Comparison of ENCODE assay signal across 1 cellular context in the genomic region with DNA sequence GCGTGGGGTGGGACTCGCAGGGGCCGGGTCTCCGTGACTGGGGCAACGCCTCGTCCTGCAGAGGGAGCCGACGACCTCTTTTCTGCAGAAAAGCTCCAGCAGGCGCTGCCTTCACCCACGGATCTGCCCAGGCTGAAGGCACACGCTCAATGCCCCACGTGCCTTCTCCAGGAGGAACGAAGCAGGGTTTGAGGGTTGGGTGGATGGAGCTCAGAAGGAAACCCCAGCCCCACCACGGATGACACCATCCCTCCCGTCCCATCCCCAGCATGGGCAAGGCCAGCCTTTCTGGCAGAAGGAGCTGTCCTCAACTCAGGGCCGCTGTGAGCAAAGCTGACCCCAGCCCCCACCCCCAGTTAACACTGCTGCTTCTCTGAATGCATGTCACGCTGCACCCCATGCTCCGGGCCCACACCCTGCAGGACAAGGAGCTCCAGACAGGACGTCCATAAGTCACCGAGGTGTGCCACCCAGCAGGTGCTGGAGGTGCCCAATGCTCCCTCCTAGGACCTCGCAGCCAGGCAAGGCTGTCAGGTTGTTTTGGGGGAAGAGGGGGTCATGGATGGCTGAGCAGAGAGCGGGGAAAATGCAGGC.
TF ChIP-seq lines count a peak whose summit lies in the region.

No MANE protein-coding gene starts in this region.

TF ChIP-seq in HepG2, 621 proteins besides CTCF, POLR2A, EP300 and RAD21:
- TF ChIP-seq ZNF367 (CRISPR knock-in tag; IDR thresholded peaks at IDR 0.05; ENCODE audit: borderline replicate concordance), result no peak
- TF ChIP-seq, protein P1, sequence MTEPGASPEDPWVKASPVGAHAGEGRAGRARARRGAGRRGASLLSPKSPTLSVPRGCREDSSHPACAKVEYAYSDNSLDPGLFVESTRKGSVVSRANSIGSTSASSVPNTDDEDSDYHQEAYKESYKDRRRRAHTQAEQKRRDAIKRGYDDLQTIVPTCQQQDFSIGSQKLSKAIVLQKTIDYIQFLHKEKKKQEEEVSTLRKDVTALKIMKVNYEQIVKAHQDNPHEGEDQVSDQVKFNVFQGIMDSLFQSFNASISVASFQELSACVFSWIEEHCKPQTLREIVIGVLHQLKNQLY (CRISPR knock-in tag; IDR thresholded peaks at IDR 0.05), result no peak
- TF ChIP-seq AGO1 (IDR thresholded peaks at IDR 0.05; ENCODE audit: low read depth, low read length, poor library complexity, severe bottlenecking), result peak; percentile 4
- TF ChIP-seq, protein P2, sequence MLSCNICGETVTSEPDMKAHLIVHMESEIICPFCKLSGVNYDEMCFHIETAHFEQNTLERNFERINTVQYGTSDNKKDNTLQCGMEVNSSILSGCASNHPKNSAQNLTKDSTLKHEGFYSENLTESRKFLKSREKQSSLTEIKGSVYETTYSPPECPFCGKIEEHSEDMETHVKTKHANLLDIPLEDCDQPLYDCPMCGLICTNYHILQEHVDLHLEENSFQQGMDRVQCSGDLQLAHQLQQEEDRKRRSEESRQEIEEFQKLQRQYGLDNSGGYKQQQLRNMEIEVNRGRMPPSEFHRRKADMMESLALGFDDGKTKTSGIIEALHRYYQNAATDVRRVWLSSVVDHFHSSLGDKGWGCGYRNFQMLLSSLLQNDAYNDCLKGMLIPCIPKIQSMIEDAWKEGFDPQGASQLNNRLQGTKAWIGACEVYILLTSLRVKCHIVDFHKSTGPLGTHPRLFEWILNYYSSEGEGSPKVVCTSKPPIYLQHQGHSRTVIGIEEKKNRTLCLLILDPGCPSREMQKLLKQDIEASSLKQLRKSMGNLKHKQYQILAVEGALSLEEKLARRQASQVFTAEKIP (CRISPR knock-in tag; IDR thresholded peaks at IDR 0.05; ENCODE audit: borderline replicate concordance), result no peak
- no peak for TF ChIP-seq TMF1 (CRISPR knock-in tag; IDR thresholded peaks at IDR 0.05; ENCODE audit: low read depth)
- TF ChIP-seq, protein P3, sequence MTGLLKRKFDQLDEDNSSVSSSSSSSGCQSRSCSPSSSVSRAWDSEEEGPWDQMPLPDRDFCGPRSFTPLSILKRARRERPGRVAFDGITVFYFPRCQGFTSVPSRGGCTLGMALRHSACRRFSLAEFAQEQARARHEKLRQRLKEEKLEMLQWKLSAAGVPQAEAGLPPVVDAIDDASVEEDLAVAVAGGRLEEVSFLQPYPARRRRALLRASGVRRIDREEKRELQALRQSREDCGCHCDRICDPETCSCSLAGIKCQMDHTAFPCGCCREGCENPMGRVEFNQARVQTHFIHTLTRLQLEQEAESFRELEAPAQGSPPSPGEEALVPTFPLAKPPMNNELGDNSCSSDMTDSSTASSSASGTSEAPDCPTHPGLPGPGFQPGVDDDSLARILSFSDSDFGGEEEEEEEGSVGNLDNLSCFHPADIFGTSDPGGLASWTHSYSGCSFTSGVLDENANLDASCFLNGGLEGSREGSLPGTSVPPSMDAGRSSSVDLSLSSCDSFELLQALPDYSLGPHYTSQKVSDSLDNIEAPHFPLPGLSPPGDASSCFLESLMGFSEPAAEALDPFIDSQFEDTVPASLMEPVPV (CRISPR knock-in tag; IDR thresholded peaks at IDR 0.05), result 0 out of 2 replicates have a peak, but pooled peaks have one; percentile 13
- no peak for TF ChIP-seq SIX1 (CRISPR knock-in tag; IDR thresholded peaks at IDR 0.05; ENCODE audit: borderline replicate concordance)
- no peak for TF ChIP-seq FOXO1 (CRISPR knock-in tag; IDR thresholded peaks at IDR 0.05)
- 0 out of 2 replicates have a peak, but pooled peaks have one; percentile 20 for TF ChIP-seq ZSCAN21 (CRISPR knock-in tag; IDR thresholded peaks at IDR 0.05; ENCODE audit: borderline replicate concordance)
- TF ChIP-seq ZNF549 (CRISPR knock-in tag; IDR thresholded peaks at IDR 0.05), result no peak
- peak; percentile 43 for TF ChIP-seq STAG1 (CRISPR knock-in tag; IDR thresholded peaks at IDR 0.05)
- TF ChIP-seq JARID2 (CRISPR knock-in tag; IDR thresholded peaks at IDR 0.05; ENCODE audit: insufficient replicate concordance), result no peak
- TF ChIP-seq NFKB2 (CRISPR knock-in tag; IDR thresholded peaks at IDR 0.05; ENCODE audit: borderline replicate concordance), result peak; percentile 59; the same call in 1 of the 2 replicates
- TF ChIP-seq ZNF225 (CRISPR knock-in tag; IDR thresholded peaks at IDR 0.05), result no peak
